Comparison of ENCODE assay signal across 28 cellular contexts in the genomic region with DNA sequence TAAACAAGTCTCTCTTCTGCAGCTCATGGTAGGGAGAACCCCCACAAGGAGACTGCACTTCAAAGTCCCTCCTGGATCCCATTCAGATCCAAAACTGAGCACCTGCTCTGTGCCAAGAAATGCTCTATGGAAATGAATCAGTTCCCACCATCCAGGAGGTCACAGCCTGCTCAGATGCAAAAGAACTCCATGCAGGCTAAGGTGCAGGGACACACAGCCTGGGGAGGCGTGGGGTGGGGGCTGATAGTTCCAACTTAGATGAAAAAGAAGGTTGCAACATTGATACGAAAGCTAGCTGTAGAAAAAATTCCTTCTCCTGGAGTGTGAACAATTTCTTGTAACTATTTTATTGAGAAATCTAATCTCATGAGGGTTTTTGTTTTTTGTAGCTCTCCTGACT.
A peak's percentile ranks its signal among the peaks of the same experiment; 100 is the strongest.
DNase-seq lines count a peak whose midpoint lies in the region; ATAC-seq and TF ChIP-seq lines count a peak whose summit lies in the region.
"Had no signal": no experiment of that assay in that cellular context is flagged by ENCODE, and none has a peak within 500 bp of the region (broad histone marks: within the 10 kb centered on the region; RNA-seq: fewer than 3 reads in every experiment).

No MANE protein-coding gene starts in this region.

- H3K9me3 ChIP-seq in right atrium auricular region (no peaks in the 10 kb centered on the region), neural progenitor cell (ENCODE audit: low read depth) (no peaks in the 10 kb centered on the region)
- H3K9me3 ChIP-seq: BE2C, sigmoid colon had no signal

- H3K4me3 ChIP-seq in right atrium auricular region (no peak overlapping the region), choroid plexus epithelial cell (ENCODE audit: low read depth, low read length) (no peak overlapping the region), neural progenitor cell (no peak overlapping the region)
- H3K4me3 ChIP-seq: GM12878, sigmoid colon had no signal

- no peak overlapping the region for H2AFZ ChIP-seq in neural progenitor cell (replicated peaks)
- H2AFZ ChIP-seq: parathyroid adenoma had no signal

- peaks cover 16% of the 10 kb centered on the region for H3K27me3 Mint-ChIP-seq in neural progenitor cell (ENCODE audit: insufficient read depth, low read depth)
- peaks cover 0 to 3% (median 0%) of the 10 kb centered on the region in 3 donors for H3K27me3 Mint-ChIP-seq in CD14-positive monocyte (ENCODE audit: low read depth in 3 of 3)
- H3K27me3 Mint-ChIP-seq: activated CD4-positive, alpha-beta T cell treated with anti-CD3 and anti-CD28 coated beads, Interleukin-2, amount 10 ng/mL, durations not matched to agents 7 days and 5 days; stimulated activated naive CD8-positive, alpha-beta T cell treated with anti-CD3 and anti-CD28 coated beads, Interleukin-15, Interleukin-2, amounts not matched to agents 100 ng/mL and 50 ng/mL, for 24 hours had no signal

- intact Hi-C loops in left ventricle myocardium superior (cut with micrococcal nuclease) (no loop called here), CD14-positive monocyte (cut with micrococcal nuclease) (no loop called here)

- no peak overlapping the region for H3K4me2 ChIP-seq in neural progenitor cell

- H3K36me3 Mint-ChIP-seq in neural progenitor cell (no peaks in the 10 kb centered on the region), CD14-positive monocyte (no peaks in the 10 kb centered on the region)
- H3K36me3 Mint-ChIP-seq: activated naive CD8-positive, alpha-beta T cell treated with anti-CD3 and anti-CD28 coated beads for 36 hours; natural killer cell; type B pancreatic cell had no signal

- H3K9me3 Mint-ChIP-seq in neural progenitor cell, result no peaks in the 10 kb centered on the region
- H3K9me3 Mint-ChIP-seq in CD14-positive monocyte, result no peaks in the 10 kb centered on the region
- H3K9me3 Mint-ChIP-seq: activated CD4-positive, alpha-beta T cell treated with anti-CD3 and anti-CD28 coated beads, Interleukin-2, amount 10 ng/mL, durations not matched to agents 7 days and 5 days; activated naive CD8-positive, alpha-beta T cell treated with anti-CD3 and anti-CD28 coated beads for 36 hours; natural killer cell; stimulated activated naive CD8-positive, alpha-beta T cell treated with anti-CD3 and anti-CD28 coated beads, Interleukin-15, Interleukin-2, amounts not matched to agents 100 ng/mL and 50 ng/mL, for 24 hours; T-helper 2 cell treated with Interferon-gamma antibody and Interleukin-4, amounts not matched to agents 5 μg/mL and 100 μg/mL, for 36 hours; type B pancreatic cell had no signal

- no peak overlapping the region for H3K4me3 Mint-ChIP-seq in neural progenitor cell
- H3K4me3 Mint-ChIP-seq in CD14-positive monocyte, result no peak overlapping the region
- H3K4me3 Mint-ChIP-seq: activated CD4-positive, alpha-beta T cell treated with anti-CD3 and anti-CD28 coated beads, Interleukin-2, amount 10 ng/mL, durations not matched to agents 7 days and 5 days; activated naive CD8-positive, alpha-beta T cell treated with anti-CD3 and anti-CD28 coated beads for 36 hours; natural killer cell; stimulated activated naive CD8-positive, alpha-beta T cell treated with anti-CD3 and anti-CD28 coated beads, Interleukin-15, Interleukin-2, amounts not matched to agents 100 ng/mL and 50 ng/mL, for 24 hours; T-helper 2 cell treated with Interferon-gamma antibody and Interleukin-4, amounts not matched to agents 5 μg/mL and 100 μg/mL, for 36 hours; type B pancreatic cell had no signal

- H3K4me1 ChIP-seq in right atrium auricular region (peaks cover 0 to 20% of the 10 kb centered on the region in 2 donors), neural progenitor cell (peaks cover 28% of the 10 kb centered on the region)
- H3K4me1 ChIP-seq: BE2C, foreskin keratinocyte, parathyroid adenoma had no signal

- no peaks in the 10 kb centered on the region for H3F3A ChIP-seq in neural progenitor cell (ENCODE audit: low read depth)

- peaks cover 46% of the 10 kb centered on the region for H3K4me1 Mint-ChIP-seq in neural progenitor cell
- peaks cover 16% of the 10 kb centered on the region for H3K4me1 Mint-ChIP-seq in CD14-positive monocyte

- H3K9ac ChIP-seq in neural progenitor cell, result no peak overlapping the region
- H3K9ac ChIP-seq: parathyroid adenoma had no signal

- ATAC-seq in left ventricle myocardium superior, result peak; percentile 37
- ATAC-seq: foreskin keratinocyte, GM12878, SK-N-SH treated with all-trans-retinoic acid at 6 μM for 48 hours had no signal

- TF ChIP-seq CTCF in right atrium auricular region (IDR thresholded peaks at IDR 0.05), result no peak
- no peak for TF ChIP-seq CTCF in choroid plexus epithelial cell (conservative IDR thresholded peaks at IDR 0.05; ENCODE audit: low read depth, low read length)
- no peak for TF ChIP-seq CTCF in neural progenitor cell (IDR thresholded peaks at IDR 0.05)
- TF ChIP-seq CTCF in CD14-positive monocyte (IDR thresholded peaks at IDR 0.05), result no peak
- TF ChIP-seq CTCF in GM20000 (IDR thresholded peaks at IDR 0.05; ENCODE audit: extremely low read depth, missing control alignments), result no peak

- no peaks in the 10 kb centered on the region for H3K79me2 ChIP-seq in neural progenitor cell (ENCODE audit: low read depth)
- H3K79me2 ChIP-seq: parathyroid adenoma had no signal

- no peak overlapping the region for H3K27ac ChIP-seq in right atrium auricular region
- no peak overlapping the region for H3K27ac ChIP-seq in neural progenitor cell
- H3K27ac ChIP-seq: foreskin keratinocyte, HL-60, sigmoid colon, WERI-Rb-1 had no signal

- no peaks in the 10 kb centered on the region for H3K36me3 ChIP-seq in right atrium auricular region
- H3K36me3 ChIP-seq in neural progenitor cell, result no peaks in the 10 kb centered on the region
- H3K36me3 ChIP-seq: BE2C, sigmoid colon, WERI-Rb-1 had no signal

- no peaks in the 10 kb centered on the region for H4K20me1 ChIP-seq in neural progenitor cell (ENCODE audit: low read depth)

- H3K27ac Mint-ChIP-seq in neural progenitor cell (peak overlapping the region; percentile 3), CD14-positive monocyte (no peak overlapping the region)
- H3K27ac Mint-ChIP-seq: activated CD4-positive, alpha-beta T cell treated with anti-CD3 and anti-CD28 coated beads, Interleukin-2, amount 10 ng/mL, durations not matched to agents 7 days and 5 days; activated naive CD8-positive, alpha-beta T cell treated with anti-CD3 and anti-CD28 coated beads for 36 hours; stimulated activated naive CD8-positive, alpha-beta T cell treated with anti-CD3 and anti-CD28 coated beads, Interleukin-15, Interleukin-2, amounts not matched to agents 100 ng/mL and 50 ng/mL, for 24 hours; T-helper 2 cell treated with Interferon-gamma antibody and Interleukin-4, amounts not matched to agents 5 μg/mL and 100 μg/mL, for 36 hours had no signal

- DNase-seq in left ventricle myocardium superior (no peak), right atrium auricular region (ENCODE audit: low spot score) (no peak), choroid plexus epithelial cell (ENCODE audit: low read depth) (peak; percentile 59), neural progenitor cell (ENCODE audit: low spot score) (no peak), CD14-positive monocyte (ENCODE audit: low spot score) (no peak), SKM-1 treated with dmso at 0.1 percent for 144 hours (lab: John Stamatoyannopoulos, UW; ENCODE audit: unreplicated experiment) (no peak), GM20000 (ENCODE audit: low spot score) (no peak)
- no peak for DNase-seq in effector CD4-positive, alpha-beta T cell
- DNase-seq: activated CD4-positive, alpha-beta T cell treated with anti-CD3 and anti-CD28 coated beads, Interleukin-2, amount 10 ng/mL, durations not matched to agents 7 days and 5 days; activated naive CD8-positive, alpha-beta T cell treated with anti-CD3 and anti-CD28 coated beads for 36 hours; BE2C; cerebellar nuclear complex; foreskin keratinocyte; HCEC 1CT; natural killer cell; NCI-H1092 treated with DMSO at 0.1 percent for 48 hours; NCI-H2029 treated with DMSO at 0.1 percent for 48 hours; NCI-H2227 treated with DMSO at 0.1 percent for 48 hours; sigmoid colon; stimulated activated CD4-positive, alpha-beta T cell treated with anti-CD3 and anti-CD28 coated beads, Interleukin-15, amount 100 ng/mL, for 24 hours; WERI-Rb-1 had no signal

- no peaks in the 10 kb centered on the region for H3K27me3 ChIP-seq in right atrium auricular region
- H3K27me3 ChIP-seq in neural progenitor cell, result no peaks in the 10 kb centered on the region
- H3K27me3 ChIP-seq: BE2C, foreskin keratinocyte, sigmoid colon had no signal
